Comparison of ENCODE assay signal across 24 cellular contexts in genomic region chr1:156248323-156248683, GRCh38. TPM values are rescaled to one million over a fixed set of nuclear protein-coding genes. Genes with fewer than 3 reads are reported as not detected.
DNase-seq lines count a peak whose midpoint lies in the region; ATAC-seq, FAIRE-seq and TF ChIP-seq lines count a peak whose summit lies in the region.
"Had no signal": no experiment of that assay in that cellular context is flagged by ENCODE, and none has a peak within 500 bp of the region (broad histone marks: within the 10 kb centered on the region; RNA-seq: fewer than 3 reads in every experiment).

No MANE protein-coding gene starts in this region.

- H3K4me1 Mint-ChIP-seq in GM23338 = peaks cover 34% of the 10 kb centered on the region
- peaks cover 30% of the 10 kb centered on the region for H3K4me1 Mint-ChIP-seq in nephron progenitor cell

- in situ Hi-C loops in K562 (cut with MboI) = no loop called here

- no peaks in the 10 kb centered on the region for H3K9me3 Mint-ChIP-seq in GM23338
- H3K9me3 Mint-ChIP-seq in nephron progenitor cell = no peaks in the 10 kb centered on the region
- H3K9me3 Mint-ChIP-seq: T-helper 1 cell treated with Interleukin-12 subunit alpha and Interleukin-12 subunit beta and Interleukin-4 antibody, amounts not matched to agents 30 μg/mL and 1 μg/mL, for 36 hours; type B pancreatic cell had no signal

- BruUV-seq in K562 (replicated peaks; lab: Mats Ljungman, UMichigan) = no TSS peak

- ATAC-seq in GM23338 (no peak), K562 (no peak), HG03354 (IDR thresholded peaks at IDR 0.05; ENCODE audit: poor library complexity, severe bottlenecking, unreplicated experiment) (no peak), HG03442 (IDR thresholded peaks at IDR 0.05; ENCODE audit: unreplicated experiment) (no peak)

- H3K36me3 ChIP-seq in GM23338 (ENCODE audit: insufficient read depth) = peaks cover 15% of the 10 kb centered on the region
- H3K36me3 ChIP-seq in K562 (ENCODE audit: control insufficient read depth, insufficient read depth, low read length) = peaks cover 44% of the 10 kb centered on the region; the same call in 2 of the 3 replicates

- intact Hi-C loops in K562 (cut with micrococcal nuclease) = no loop called here

- no peak overlapping the region for H3K4me3 Mint-ChIP-seq in GM23338
- H3K4me3 Mint-ChIP-seq in nephron progenitor cell = no peak overlapping the region
- H3K4me3 Mint-ChIP-seq: T-helper 1 cell treated with Interleukin-12 subunit alpha and Interleukin-12 subunit beta and Interleukin-4 antibody, amounts not matched to agents 30 μg/mL and 1 μg/mL, for 36 hours; type B pancreatic cell had no signal

- H3K4me1 ChIP-seq in GM23338 (ENCODE audit: insufficient read depth) (peaks cover 33% of the 10 kb centered on the region), K562 (replicated peaks in 1 of 2; ENCODE audit: control insufficient read depth in 2 of 2, insufficient read depth in 2 of 2, low read length in 2 of 2) (peaks cover 0 to 45% of the 10 kb centered on the region in 2 experiments; a peak in 3 of 5 replicates)

- no peak for TF ChIP-seq EP300 in K562 (IDR thresholded peaks at IDR 0.05; ENCODE audit: low read length)

- no peak for TF ChIP-seq POLR2A in K562 (conservative IDR thresholded peaks at IDR 0.05)

- TF ChIP-seq RAD21 in K562 (CRISPR knock-in tag; conservative IDR thresholded peaks at IDR 0.05 in 1 of 2, IDR thresholded peaks at IDR 0.05 in 1 of 2) = no peak

- CTCF ChIA-PET in K562 (lab: Yijun Ruan, JAX; ENCODE audit: low intra/inter-chr PET ratio) = no interaction called here

- no peak for TF ChIP-seq CTCF in GM23338 (conservative IDR thresholded peaks at IDR 0.05; ENCODE audit: low read depth in 2 of 2)
- no peak for TF ChIP-seq CTCF in K562 (IDR thresholded peaks at IDR 0.05 in 2 of 3, conservative IDR thresholded peaks at IDR 0.05 in 1 of 3; ENCODE audit: insufficient read depth in 2 of 3, low read depth in 1 of 3, low read length in 3 of 3)
- TF ChIP-seq CTCF in nephron progenitor cell (IDR thresholded peaks at IDR 0.05) = no peak

- H3K27ac ChIP-seq in GM23338 (ENCODE audit: low read depth) = no peak overlapping the region
- H3K27ac ChIP-seq in K562 (ENCODE audit: extremely low read depth, low read depth, low read length) = no peak overlapping the region
- H3K27ac ChIP-seq: colonic mucosa, left lung, SJSA1 had no signal

- POLR2A ChIA-PET in K562 (lab: Yijun Ruan, JAX) = interaction anchor here (0.7 to 1.4 kb wide), 6 partner anchors 10 to 156 kb away, joined by 3 to 5 read pairs (median 4); no protein-coding TSS in a partner anchor

- H3K79me2 ChIP-seq in GM23338 (replicated peaks; ENCODE audit: insufficient read depth) (no peaks in the 10 kb centered on the region), K562 (ENCODE audit: control insufficient read depth, insufficient read depth, low read length) (no peaks in the 10 kb centered on the region)

- peaks cover 25% of the 10 kb centered on the region for H3K27me3 Mint-ChIP-seq in GM23338 (ENCODE audit: insufficient read depth, low read depth, poor library complexity)
- H3K27me3 Mint-ChIP-seq in nephron progenitor cell (ENCODE audit: low read depth, poor library complexity) = peaks cover 3% of the 10 kb centered on the region
- H3K27me3 Mint-ChIP-seq: type B pancreatic cell had no signal

- DNase-seq in DMS 273 (lab: John Stamatoyannopoulos, UW; ENCODE audit: unreplicated experiment) (peak; percentile 62), DMS 273 treated with DMSO at 0.1 percent for 48 hours (lab: John Stamatoyannopoulos, UW) (no peak), GM23338 (ENCODE audit: low spot score) (no peak), K562 (ENCODE audit: extremely low read depth in 1 of 4, low spot score in 3 of 4) (no peak), nephron progenitor cell (no peak), RKO (ENCODE audit: low spot score) (no peak)
- DNase-seq: 8988T; activated CD4-positive, alpha-beta T cell treated with anti-CD3 and anti-CD28 coated beads, Interleukin-2, amount 50 U/mL, for 1 hour; activated gamma-delta T cell treated with Interleukin-2 at 50 U/mL for 16 hours; AML-193; amniotic stem cell; colonic mucosa; left lung; NCI-H1417 treated with DMSO at 0.1 percent for 48 hours; NCI-H2171; stimulated activated naive CD4-positive, alpha-beta T cell treated with Interleukin-2 at 50 U/mL for 16 hours had no signal

- H3K36me3 Mint-ChIP-seq in GM23338 (ENCODE audit: low read depth) (peaks cover 40% of the 10 kb centered on the region), nephron progenitor cell (ENCODE audit: low read depth) (peaks cover 19% of the 10 kb centered on the region)

- FAIRE-seq in K562 (lab: Jason Lieb, UNC) = no peak
- FAIRE-seq: H54, small intestine had no signal

- H3K4me3 ChIP-seq in GM23338 (no peak overlapping the region), K562 (no peak overlapping the region)
- H3K4me3 ChIP-seq: colonic mucosa, left lung, SJSA1 had no signal

- H3K4me2 ChIP-seq in GM23338 = peak overlapping the region; percentile 43; the same call in 1 of the 2 replicates
- H3K4me2 ChIP-seq in K562 (ENCODE audit: insufficient read depth, low read length) = no peak overlapping the region

- no peaks in the 10 kb centered on the region for H3K9me3 ChIP-seq in K562 (replicated peaks; ENCODE audit: control insufficient read depth, insufficient read depth, low read depth, low read length)
- H3K9me3 ChIP-seq: colonic mucosa, left lung, neutrophil, SJSA1 had no signal

- WGBS in K562 (ENCODE audit: insufficient coverage, low coverage, missing lambda C conversion rate) = 83% methylated on average over 2 of the region's 4 CpGs

- H3K27me3 ChIP-seq in GM23338 (ENCODE audit: insufficient read depth) (no peaks in the 10 kb centered on the region), K562 (ENCODE audit: control insufficient read depth in 2 of 2, insufficient read depth in 2 of 2, low read length in 2 of 2) (no peaks in the 10 kb centered on the region)

- no peaks in the 10 kb centered on the region for H4K20me1 ChIP-seq in GM23338 (replicated peaks; ENCODE audit: insufficient read depth)
- no peaks in the 10 kb centered on the region for H4K20me1 ChIP-seq in K562 (replicated peaks; ENCODE audit: control insufficient read depth, insufficient read depth, low read length)

- H3F3A ChIP-seq in GM23338 (replicated peaks; ENCODE audit: low read depth) = peaks cover 13% of the 10 kb centered on the region

- H3K27ac Mint-ChIP-seq in GM23338 = no peak overlapping the region
- H3K27ac Mint-ChIP-seq in nephron progenitor cell = peak overlapping the region; percentile 96
- H3K27ac Mint-ChIP-seq: T-helper 1 cell treated with Interleukin-12 subunit alpha and Interleukin-12 subunit beta and Interleukin-4 antibody, amounts not matched to agents 30 μg/mL and 1 μg/mL, for 36 hours had no signal

- H3K9me1 ChIP-seq in K562 (ENCODE audit: control insufficient read depth, insufficient read depth, low read length) = no peaks in the 10 kb centered on the region

- no peaks in the 10 kb centered on the region for H3K9me2 ChIP-seq in GM23338 (ENCODE audit: insufficient read depth)

- peak overlapping the region in 1 of 2 experiments; percentile 52; a peak in 1 of 4 replicates for H3K9ac ChIP-seq in K562 (ENCODE audit: insufficient read depth in 1 of 2, low read depth in 2 of 2, low read length in 2 of 2)

- no peak overlapping the region for H2AFZ ChIP-seq in GM23338
- H2AFZ ChIP-seq in K562 (ENCODE audit: low read depth, low read length) = no peak overlapping the region

RNA-seq across cellular contexts. Expression of gene PAQR6, which starts 0.4 kb away (rescaled TPM):
- 3.3 and 4.2 TPM in 2 replicates for total RNA-seq in GM23338 (2014; rRNA removed; shearing (Covaris generic))
- polyA plus RNA-seq in GM23338 (2016; fragmentation: Nextera tagmentation; extraction: Ambion mirVana) = 2.4 and 2.6 TPM in 2 replicates
- 2.9 and 5.5 TPM in 2 replicates for total RNA-seq in K562 (2011; cell fraction: chromatin; rRNA removed; ENCODE audit: low replicate concordance)
- 3.5 and 4.3 TPM in 2 replicates for total RNA-seq in K562 (2011; cell fraction: nucleolus; rRNA removed)
- total RNA-seq in K562 (2011; cell fraction: nucleoplasm; rRNA removed) = 2.9 and 3.6 TPM in 2 replicates
- total RNA-seq in K562 (2014; rRNA removed) = 0.86 TPM in 2 replicates
- total RNA-seq in K562 (2014; rRNA removed; fragmentation: Illumina TruSeq; extraction: Trizol) = 0.32 and 0.62 TPM in 2 replicates
- 0.64 and 0.72 TPM in 2 replicates for total RNA-seq in K562 (2015; rRNA removed; fragmentation: Illumina TruSeq; extraction: Trizol)
- 1.0 and 1.2 TPM in 2 replicates for total RNA-seq in K562 (2021)
- 0.52 and 1.4 TPM in 2 replicates for polyA plus RNA-seq in K562 (2011; rRNA removed)
- polyA plus RNA-seq in K562 (2011; cell fraction: cytosol; rRNA removed) = 1.2 and 1.3 TPM in 2 replicates
- 10.9 and 15.4 TPM in 2 replicates for polyA plus RNA-seq in K562 (2011; cell fraction: nucleus; rRNA removed)
- polyA plus RNA-seq in K562 (2012) = 1.6 and 4.4 TPM in 2 replicates
- 0.59 and 0.73 TPM in 2 replicates for polyA plus RNA-seq in K562 (2014; fragmentation: Illumina TruSeq; extraction: Trizol)
- under 1 TPM; 0.07 to 0.23 TPM for polyA plus RNA-seq in K562 (2014; fragmentation: Nextera tagmentation; extraction: Ambion mirVana)
- 1.3 and 1.8 TPM in 2 replicates for polyA plus RNA-seq in K562 (2014; rRNA removed)
- not detected in 2 replicates for polyA minus RNA-seq in K562 (2011; rRNA and poly(A)+ RNA removed)
- polyA minus RNA-seq in K562 (2011; cell fraction: cytosol; rRNA and poly(A)+ RNA removed) = not detected in 2 replicates
- polyA minus RNA-seq in K562 (2011; cell fraction: nucleus; rRNA and poly(A)+ RNA removed) = 0.67 and 1.00 TPM in 2 replicates

RNA-seq across cellular contexts. Expression of gene BGLAP, which starts 6.3 kb away (rescaled TPM):
- total RNA-seq in GM23338 (2014; rRNA removed; shearing (Covaris generic)) = 0.42 and 2.7 TPM in 2 replicates
- polyA plus RNA-seq in GM23338 (2016; fragmentation: Nextera tagmentation; extraction: Ambion mirVana) = 0.36 and 1.2 TPM in 2 replicates
- 3.2 and 9.2 TPM in 2 replicates for total RNA-seq in K562 (2011; cell fraction: chromatin; rRNA removed; ENCODE audit: low replicate concordance)
- 5.9 and 10.2 TPM in 2 replicates for total RNA-seq in K562 (2011; cell fraction: nucleolus; rRNA removed)
- 3.1 and 9.2 TPM in 2 replicates for total RNA-seq in K562 (2011; cell fraction: nucleoplasm; rRNA removed)
- 0.23 and 0.82 TPM in 2 replicates for total RNA-seq in K562 (2014; rRNA removed)
- total RNA-seq in K562 (2014; rRNA removed; fragmentation: Illumina TruSeq; extraction: Trizol) = 0.15 TPM in 1 of 2 replicates, not detected in the other
- 0.33 and 0.49 TPM in 2 replicates for total RNA-seq in K562 (2015; rRNA removed; fragmentation: Illumina TruSeq; extraction: Trizol)
- 0.22 and 1.2 TPM in 2 replicates for total RNA-seq in K562 (2021)
- 0.54 and 0.92 TPM in 2 replicates for polyA plus RNA-seq in K562 (2011; rRNA removed)
- polyA plus RNA-seq in K562 (2011; cell fraction: cytosol; rRNA removed) = 0.63 and 1.2 TPM in 2 replicates
- polyA plus RNA-seq in K562 (2011; cell fraction: nucleus; rRNA removed) = 4.3 and 7.0 TPM in 2 replicates
- 0.51 and 0.96 TPM in 2 replicates for polyA plus RNA-seq in K562 (2012)
- polyA plus RNA-seq in K562 (2014; fragmentation: Illumina TruSeq; extraction: Trizol) = not detected in 2 replicates
- not detected for polyA plus RNA-seq in K562 (2014; fragmentation: Nextera tagmentation; extraction: Ambion mirVana)
- 1.4 and 1.6 TPM in 2 replicates for polyA plus RNA-seq in K562 (2014; rRNA removed)
- polyA minus RNA-seq in K562 (2011; rRNA and poly(A)+ RNA removed) = not detected in 2 replicates
- polyA minus RNA-seq in K562 (2011; cell fraction: cytosol; rRNA and poly(A)+ RNA removed) = not detected in 2 replicates
- 1.2 and 1.4 TPM in 2 replicates for polyA minus RNA-seq in K562 (2011; cell fraction: nucleus; rRNA and poly(A)+ RNA removed)
- total RNA-seq: SJSA1 had no signal

RNA-seq across cellular contexts. Expression of gene SMG5, which starts 34.3 kb away (rescaled TPM):
- total RNA-seq in GM23338 (2014; rRNA removed; shearing (Covaris generic)) = 109 and 118 TPM in 2 replicates
- polyA plus RNA-seq in GM23338 (2016; fragmentation: Nextera tagmentation; extraction: Ambion mirVana) = 21.3 and 25.9 TPM in 2 replicates
- total RNA-seq in K562 (2011; cell fraction: chromatin; rRNA removed; ENCODE audit: low replicate concordance) = 126 and 277 TPM in 2 replicates
- 112 and 123 TPM in 2 replicates for total RNA-seq in K562 (2011; cell fraction: nucleolus; rRNA removed)
- total RNA-seq in K562 (2011; cell fraction: nucleoplasm; rRNA removed) = 105 and 122 TPM in 2 replicates
- total RNA-seq in K562 (2014; rRNA removed) = 56.0 and 71.6 TPM in 2 replicates
- total RNA-seq in K562 (2014; rRNA removed; fragmentation: Illumina TruSeq; extraction: Trizol) = 33.1 and 41.4 TPM in 2 replicates
- total RNA-seq in K562 (2015; rRNA removed; fragmentation: Illumina TruSeq; extraction: Trizol) = 53.1 and 53.7 TPM in 2 replicates
- total RNA-seq in K562 (2021) = 78.4 and 85.9 TPM in 2 replicates
- 41.4 and 53.9 TPM in 2 replicates for polyA plus RNA-seq in K562 (2011; rRNA removed)
- polyA plus RNA-seq in K562 (2011; cell fraction: cytosol; rRNA removed) = 33.8 and 36.1 TPM in 2 replicates
- polyA plus RNA-seq in K562 (2011; cell fraction: nucleus; rRNA removed) = 202 and 245 TPM in 2 replicates
- polyA plus RNA-seq in K562 (2012) = 44.7 and 57.3 TPM in 2 replicates
- 69.4 and 69.7 TPM in 2 replicates for polyA plus RNA-seq in K562 (2014; fragmentation: Illumina TruSeq; extraction: Trizol)
- polyA plus RNA-seq in K562 (2014; fragmentation: Nextera tagmentation; extraction: Ambion mirVana) = 1 to 10 TPM; 1.4 to 1.6 TPM
- polyA plus RNA-seq in K562 (2014; rRNA removed) = 53.0 and 58.7 TPM in 2 replicates
- polyA minus RNA-seq in K562 (2011; rRNA and poly(A)+ RNA removed) = 27.6 and 30.1 TPM in 2 replicates
- 18.5 and 20.0 TPM in 2 replicates for polyA minus RNA-seq in K562 (2011; cell fraction: cytosol; rRNA and poly(A)+ RNA removed)
- polyA minus RNA-seq in K562 (2011; cell fraction: nucleus; rRNA and poly(A)+ RNA removed) = 29.4 and 36.3 TPM in 2 replicates

RNA-seq across cellular contexts. Expression of gene PMF1, which starts 35.5 kb away (rescaled TPM):
- total RNA-seq in GM23338 (2014; rRNA removed; shearing (Covaris generic)) = 86.1 and 112 TPM in 2 replicates
- polyA plus RNA-seq in GM23338 (2016; fragmentation: Nextera tagmentation; extraction: Ambion mirVana) (118 and 120 TPM in 2 replicates), K562 (2011; rRNA removed) (74.1 and 79.0 TPM in 2 replicates), K562 (2014; fragmentation: Illumina TruSeq; extraction: Trizol) (80.5 and 82.2 TPM in 2 replicates), K562 (2014; fragmentation: Nextera tagmentation; extraction: Ambion mirVana) (10 to 100 TPM in 1 of 2 experiments, 1 to 10 TPM in 1; 9.4 to 18.9 TPM), K562 (2014; rRNA removed) (89.5 and 92.9 TPM in 2 replicates)
- total RNA-seq in K562 (2011; cell fraction: chromatin; rRNA removed; ENCODE audit: low replicate concordance) = 31.8 and 57.2 TPM in 2 replicates
- 34.9 and 36.7 TPM in 2 replicates for total RNA-seq in K562 (2011; cell fraction: nucleolus; rRNA removed)
- 40.1 and 51.5 TPM in 2 replicates for total RNA-seq in K562 (2011; cell fraction: nucleoplasm; rRNA removed)
- total RNA-seq in K562 (2014; rRNA removed) (88.4 and 88.8 TPM in 2 replicates), K562 (2014; rRNA removed; fragmentation: Illumina TruSeq; extraction: Trizol) (44.2 and 50.3 TPM in 2 replicates), K562 (2015; rRNA removed; fragmentation: Illumina TruSeq; extraction: Trizol) (61.5 and 63.0 TPM in 2 replicates), K562 (2021) (69.8 and 71.0 TPM in 2 replicates)
- 146 and 169 TPM in 2 replicates for polyA plus RNA-seq in K562 (2011; cell fraction: cytosol; rRNA removed)
- polyA plus RNA-seq in K562 (2011; cell fraction: nucleus; rRNA removed) = 53.6 and 54.3 TPM in 2 replicates
- polyA plus RNA-seq in K562 (2012) = 52.9 and 60.4 TPM in 2 replicates
- polyA minus RNA-seq in K562 (2011; rRNA and poly(A)+ RNA removed) = 28.4 and 28.8 TPM in 2 replicates
- 22.6 and 27.6 TPM in 2 replicates for polyA minus RNA-seq in K562 (2011; cell fraction: cytosol; rRNA and poly(A)+ RNA removed)
- polyA minus RNA-seq in K562 (2011; cell fraction: nucleus; rRNA and poly(A)+ RNA removed) = 7.7 and 9.9 TPM in 2 replicates

RNA-seq across cellular contexts. Expression of gene TMEM79, which starts 35.8 kb away (rescaled TPM):
- 0.66 and 0.97 TPM in 2 replicates for total RNA-seq in GM23338 (2014; rRNA removed; shearing (Covaris generic))
- polyA plus RNA-seq in GM23338 (2016; fragmentation: Nextera tagmentation; extraction: Ambion mirVana) = 1.3 and 1.5 TPM in 2 replicates
- 7.9 and 23.3 TPM in 2 replicates for total RNA-seq in K562 (2011; cell fraction: chromatin; rRNA removed; ENCODE audit: low replicate concordance)
- 23.9 and 26.5 TPM in 2 replicates for total RNA-seq in K562 (2011; cell fraction: nucleolus; rRNA removed)
- 14.7 and 15.8 TPM in 2 replicates for total RNA-seq in K562 (2011; cell fraction: nucleoplasm; rRNA removed)
- total RNA-seq in K562 (2014; rRNA removed) = 3.8 and 6.9 TPM in 2 replicates
- 2.1 and 2.6 TPM in 2 replicates for total RNA-seq in K562 (2014; rRNA removed; fragmentation: Illumina TruSeq; extraction: Trizol)
- 5.1 and 5.4 TPM in 2 replicates for total RNA-seq in K562 (2015; rRNA removed; fragmentation: Illumina TruSeq; extraction: Trizol)
- 6.8 and 7.2 TPM in 2 replicates for total RNA-seq in K562 (2021)
- polyA plus RNA-seq in K562 (2011; rRNA removed) = 4.0 and 4.8 TPM in 2 replicates
- polyA plus RNA-seq in K562 (2011; cell fraction: cytosol; rRNA removed) = 5.0 and 12.1 TPM in 2 replicates
- polyA plus RNA-seq in K562 (2011; cell fraction: nucleus; rRNA removed) = 10.3 and 25.9 TPM in 2 replicates
- polyA plus RNA-seq in K562 (2012) = 5.7 and 9.5 TPM in 2 replicates
- polyA plus RNA-seq in K562 (2014; fragmentation: Illumina TruSeq; extraction: Trizol) = 5.6 and 5.7 TPM in 2 replicates
- 1 to 10 TPM in 1 of 2 experiments, under 1 TPM in 1; 0.69 to 1.2 TPM for polyA plus RNA-seq in K562 (2014; fragmentation: Nextera tagmentation; extraction: Ambion mirVana)
- 6.1 and 8.3 TPM in 2 replicates for polyA plus RNA-seq in K562 (2014; rRNA removed)
- polyA minus RNA-seq in K562 (2011; rRNA and poly(A)+ RNA removed) = 2.3 TPM in 2 replicates
- 1.6 and 2.3 TPM in 2 replicates for polyA minus RNA-seq in K562 (2011; cell fraction: cytosol; rRNA and poly(A)+ RNA removed)
- 7.0 and 10.9 TPM in 2 replicates for polyA minus RNA-seq in K562 (2011; cell fraction: nucleus; rRNA and poly(A)+ RNA removed)
